Comparison of ENCODE assay signal across 2 cellular contexts in genomic region chr9:6687180-6687579, GRCh38.
TF ChIP-seq lines count a peak whose summit lies in the region.

No MANE protein-coding gene starts in this region.

TF ChIP-seq in HepG2, 621 proteins besides CTCF, POLR2A, EP300 and RAD21:
- peak; percentile 76 for TF ChIP-seq ZNF121 (CRISPR knock-in tag; IDR thresholded peaks at IDR 0.05)
- TF ChIP-seq ZC3H4 (CRISPR knock-in tag; IDR thresholded peaks at IDR 0.05; ENCODE audit: borderline replicate concordance) = no peak

TF ChIP-seq in WTC11, 78 proteins besides CTCF, POLR2A, EP300 and RAD21:
- TF ChIP-seq ZNF121 (CRISPR knock-in tag; IDR thresholded peaks at IDR 0.05) (peak; percentile 53; the same call in 1 of the 2 replicates), FOXP4 (CRISPR knock-in tag; IDR thresholded peaks at IDR 0.05) (no peak)
